ENCODE assay signal across 21 cellular contexts in the genomic region with DNA sequence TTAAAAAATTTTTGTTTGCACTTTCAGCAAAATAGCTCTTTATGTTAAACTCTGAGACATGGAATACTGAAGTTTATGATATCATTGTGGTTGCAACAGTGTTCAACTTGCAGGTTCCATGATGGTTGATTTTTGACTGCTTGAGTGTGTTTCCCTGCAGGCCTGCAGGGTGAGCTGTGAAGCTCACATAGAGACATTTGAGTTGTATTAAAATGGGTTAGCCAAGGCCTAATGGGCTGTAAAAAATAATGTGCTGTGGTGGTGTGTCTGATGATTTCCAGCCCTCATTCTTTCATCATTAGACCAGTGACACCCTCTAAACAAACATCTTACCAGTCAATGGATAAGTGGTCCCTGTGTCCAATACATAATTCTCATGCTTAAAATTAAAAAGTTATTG.
DNase-seq lines count a peak whose midpoint lies in the region; ATAC-seq, FAIRE-seq and TF ChIP-seq lines count a peak whose summit lies in the region.
"Had no signal": no experiment of that assay in that cellular context is flagged by ENCODE, and none has a peak within 500 bp of the region (broad histone marks: within the 10 kb centered on the region; RNA-seq: fewer than 3 reads in every experiment).

No MANE protein-coding gene starts in this region.

- no peak for DNase-seq in CD8-positive, alpha-beta T cell
- DNase-seq in HFFc6, result no peak
- peak; percentile 21 for DNase-seq in amniotic epithelial cell (ENCODE audit: low read depth)
- peak; percentile 14 to 50 for DNase-seq in foreskin fibroblast
- DNase-seq in activated CD4-positive, alpha-beta T cell treated with anti-CD3 and anti-CD28 coated beads, Interleukin-2, amount 50 U/mL, for 48 hours, result no peak
- DNase-seq in cerebellum (ENCODE audit: low spot score), result no peak
- DNase-seq in nucleus accumbens (lab: John Stamatoyannopoulos, UW), result no peak
- no peak for DNase-seq in GM19239 (ENCODE audit: insufficient read length, low spot score)
- DNase-seq: activated CD4-positive, alpha-beta memory T cell treated with anti-CD3 and anti-CD28 coated beads, Interleukin-2, amount 10 ng/mL, durations not matched to agents 7 days and 5 days; activated T-cell treated with anti-CD3 and anti-CD28 coated beads, Interleukin-2, amount 50 U/mL, for 4 hours; kidney; T-helper 1 cell; transverse colon had no signal

- H3K27ac ChIP-seq in CD8-positive, alpha-beta T cell (ENCODE audit: low read depth, low read length), result no peak overlapping the region
- H3K27ac ChIP-seq: BLaER1 treated with 17β-estradiol and CSF1 and Interleukin-3, amounts not matched to agents 10 nM and 100 nM; hepatocyte; transverse colon; VCaP had no signal

- no peak for TF ChIP-seq CTCF in CD8-positive, alpha-beta T cell (IDR thresholded peaks at IDR 0.05)
- TF ChIP-seq CTCF in HFFc6 (IDR thresholded peaks at IDR 0.05), result peak; percentile 35
- TF ChIP-seq CTCF in foreskin fibroblast (IDR thresholded peaks at IDR 0.05; ENCODE audit: low read depth, low read length), result no peak

- intact Hi-C loops in CD8-positive, alpha-beta T cell (cut with DNase I, micrococcal nuclease), result loop anchor here in 1 of 2 experiments (5.0 to 10.0 kb wide), 2 partner anchors 35 to 82 kb away; no protein-coding TSS in a partner anchor

- peaks cover 14% of the 10 kb centered on the region for H3K4me1 ChIP-seq in CD8-positive, alpha-beta T cell (ENCODE audit: insufficient read depth, low read length)
- H3K4me1 ChIP-seq: transverse colon had no signal

- H3K36me3 ChIP-seq in CD8-positive, alpha-beta T cell (ENCODE audit: insufficient read depth, low read length), result no peaks in the 10 kb centered on the region
- H3K36me3 ChIP-seq: BLaER1 treated with 17β-estradiol and CSF1 and Interleukin-3, amounts not matched to agents 10 nM and 100 nM; transverse colon had no signal

- peaks cover 8% of the 10 kb centered on the region for H3K9me3 Mint-ChIP-seq in CD8-positive, alpha-beta T cell
- H3K9me3 Mint-ChIP-seq in HFFc6, result peaks cover 10% of the 10 kb centered on the region
- H3K9me3 Mint-ChIP-seq: stimulated activated memory B cell treated with anti-CD40 and anti-IgM and Interleukin-4, amounts not matched to agents 10 μg/mL and 1 μg/mL and 100 μg/mL, for 72 hours had no signal

- CTCF ChIA-PET in CD8-positive, alpha-beta T cell (lab: Charles Lee), result no interaction called here

- peaks cover 4% of the 10 kb centered on the region for H3K36me3 Mint-ChIP-seq in CD8-positive, alpha-beta T cell
- peaks cover 10% of the 10 kb centered on the region for H3K36me3 Mint-ChIP-seq in HFFc6 (ENCODE audit: low read depth)

- H3K9me3 ChIP-seq in CD8-positive, alpha-beta T cell (ENCODE audit: low read length), result no peaks in the 10 kb centered on the region

- no peaks in the 10 kb centered on the region for H3K27me3 Mint-ChIP-seq in CD8-positive, alpha-beta T cell (ENCODE audit: low read depth)
- no peaks in the 10 kb centered on the region; the same call in 1 of the 2 replicates for H3K27me3 Mint-ChIP-seq in HFFc6 (ENCODE audit: insufficient read depth)
- H3K27me3 Mint-ChIP-seq: activated CD4-positive, alpha-beta memory T cell treated with anti-CD3 and anti-CD28 coated beads, Interleukin-2, amount 10 ng/mL, durations not matched to agents 7 days and 5 days; activated naive CD8-positive, alpha-beta T cell; stimulated activated memory B cell treated with anti-CD40 and anti-IgM and Interleukin-4, amounts not matched to agents 10 μg/mL and 1 μg/mL and 100 μg/mL, for 72 hours had no signal

- no peak overlapping the region for H3K4me3 Mint-ChIP-seq in CD8-positive, alpha-beta T cell
- H3K4me3 Mint-ChIP-seq in HFFc6, result no peak overlapping the region
- H3K4me3 Mint-ChIP-seq: activated CD4-positive, alpha-beta memory T cell treated with anti-CD3 and anti-CD28 coated beads, Interleukin-2, amount 10 ng/mL, durations not matched to agents 7 days and 5 days; activated naive CD8-positive, alpha-beta T cell; activated T-cell treated with anti-CD3 and anti-CD28 coated beads, Interleukin-2, amount 50 U/mL, for 4 hours; nephron; stimulated activated memory B cell treated with anti-CD40 and anti-IgM and Interleukin-4, amounts not matched to agents 10 μg/mL and 1 μg/mL and 100 μg/mL, for 72 hours had no signal

- peak overlapping the region; percentile 52 for H3K27ac Mint-ChIP-seq in CD8-positive, alpha-beta T cell
- no peak overlapping the region for H3K27ac Mint-ChIP-seq in HFFc6
- H3K27ac Mint-ChIP-seq: activated CD4-positive, alpha-beta memory T cell treated with anti-CD3 and anti-CD28 coated beads, Interleukin-2, amount 10 ng/mL, durations not matched to agents 7 days and 5 days; activated naive CD8-positive, alpha-beta T cell; nephron; stimulated activated memory B cell treated with anti-CD40 and anti-IgM and Interleukin-4, amounts not matched to agents 10 μg/mL and 1 μg/mL and 100 μg/mL, for 72 hours had no signal

- ATAC-seq in CD8-positive, alpha-beta T cell, result no peak
- ATAC-seq: activated T-cell treated with anti-CD3 and anti-CD28 coated beads, Interleukin-2, amount 50 U/mL, for 4 hours; esophagus mucosa; stimulated activated memory B cell treated with anti-CD40 and anti-IgM and Interleukin-4, amounts not matched to agents 10 μg/mL and 1 μg/mL and 100 μg/mL, for 72 hours had no signal

- no peak for FAIRE-seq in GM19239 (lab: Jason Lieb, UNC)
- FAIRE-seq: GM18507, kidney had no signal

- POLR2A ChIA-PET in CD8-positive, alpha-beta T cell (lab: Charles Lee), result no interaction called here

- H3K27me3 ChIP-seq in CD8-positive, alpha-beta T cell (ENCODE audit: insufficient read depth, low read length), result no peaks in the 10 kb centered on the region
- H3K27me3 ChIP-seq: BLaER1 treated with 17β-estradiol and CSF1 and Interleukin-3, amounts not matched to agents 10 nM and 100 nM; hepatocyte; transverse colon had no signal

- peaks cover 29% of the 10 kb centered on the region for H3K4me1 Mint-ChIP-seq in CD8-positive, alpha-beta T cell (ENCODE audit: low read depth)
- H3K4me1 Mint-ChIP-seq in HFFc6 (ENCODE audit: low read depth), result peaks cover 17% of the 10 kb centered on the region
- H3K4me1 Mint-ChIP-seq: activated CD4-positive, alpha-beta memory T cell treated with anti-CD3 and anti-CD28 coated beads, Interleukin-2, amount 10 ng/mL, durations not matched to agents 7 days and 5 days; nephron had no signal

- no peak overlapping the region for H3K4me3 ChIP-seq in CD8-positive, alpha-beta T cell (ENCODE audit: low read depth, low read length)
- H3K4me3 ChIP-seq in foreskin fibroblast (ENCODE audit: low read depth in 1 of 2, low read length in 2 of 2), result no peak overlapping the region
- H3K4me3 ChIP-seq: BLaER1 treated with 17β-estradiol and CSF1 and Interleukin-3, amounts not matched to agents 10 nM and 100 nM; hepatocyte; transverse colon had no signal

Comparison
In these comparisons a context has a peak if more than half of its experiments do, and no peak if none do; other contexts are left out.
1. DNase-seq: peak in amniotic epithelial cell (single experiment) and foreskin fibroblast (2 of 2); none in CD8-positive, alpha-beta T cell (0 of 7), HFFc6 (single experiment), activated CD4-positive, alpha-beta T cell treated with anti-CD3 and anti-CD28 coated beads, Interleukin-2, amount 50 U/mL, for 48 hours (0 of 2), cerebellum (single experiment), nucleus accumbens (0 of 56) and GM19239 (single experiment).